ENCODE assay signal across 8 cellular contexts in genomic region chr6:169723200-169723909, GRCh38. TPM values are rescaled to one million over a fixed set of nuclear protein-coding genes. Genes with fewer than 3 reads are reported as not detected.
DNase-seq lines count a peak whose midpoint lies in the region; ATAC-seq lines count a peak whose summit lies in the region.

No MANE protein-coding gene starts in this region.

- peak overlapping the region; percentile 80 to 88 for H3K9ac ChIP-seq in mucosa of rectum (ENCODE audit: low read depth in 1 of 2, low read length in 2 of 2)

- H3K27me3 Mint-ChIP-seq in activated T-cell treated with anti-CD3 and anti-CD28 coated beads, Interleukin-2, amount 50 U/mL, for 24 hours: no peaks in the 10 kb centered on the region

- peaks cover 45% of the 10 kb centered on the region for H3K4me1 Mint-ChIP-seq in activated T-cell treated with anti-CD3 and anti-CD28 coated beads, Interleukin-2, amount 50 U/mL, for 24 hours (ENCODE audit: low read depth)

- H3K4me1 ChIP-seq in mucosa of rectum (ENCODE audit: control insufficient read depth in 2 of 2, insufficient read depth in 2 of 2, low read length in 2 of 2): peaks cover 12 to 15% of the 10 kb centered on the region in 2 donors

- H3K36me3 Mint-ChIP-seq in activated T-cell treated with anti-CD3 and anti-CD28 coated beads, Interleukin-2, amount 50 U/mL, for 24 hours (ENCODE audit: low read depth): peaks cover 37% of the 10 kb centered on the region

- H3K27ac ChIP-seq in mucosa of rectum (ENCODE audit: low read depth in 2 of 2, low read length in 2 of 2): peak overlapping the region; percentile 83 to 88

- ATAC-seq in HG02885 (IDR thresholded peaks at IDR 0.05; ENCODE audit: poor library complexity, unreplicated experiment) (peak; percentile 36), esophagus mucosa (peak; percentile 54)

- peak; percentile 61 for DNase-seq in NK-92 treated with Interleukin-12 subunit alpha and Interleukin-12 subunit beta, amount 100 ng/mL, for 24 hours (lab: John Stamatoyannopoulos, UW)
- DNase-seq in NK-92 (lab: John Stamatoyannopoulos, UW; ENCODE audit: unreplicated experiment): no peak
- peak; percentile 61 for DNase-seq in NCI-H774 (lab: John Stamatoyannopoulos, UW)
- DNase-seq in activated T-cell treated with anti-CD3 and anti-CD28 coated beads, Interleukin-2, amount 50 U/mL, for 24 hours: peak; percentile 83
- DNase-seq in stimulated activated CD8-positive, alpha-beta memory T cell treated with anti-CD3 and anti-CD28 coated beads, Interleukin-7, amount 100 ng/mL, for 1 hour (ENCODE audit: low read depth in 2 of 2): peak; percentile 36 to 38

- H3K4me3 ChIP-seq in mucosa of rectum (ENCODE audit: low read length in 2 of 2): peak overlapping the region; percentile 81 to 93

- peak overlapping the region; percentile 88 for H3K4me3 Mint-ChIP-seq in activated T-cell treated with anti-CD3 and anti-CD28 coated beads, Interleukin-2, amount 50 U/mL, for 24 hours

- no peaks in the 10 kb centered on the region for H3K27me3 ChIP-seq in mucosa of rectum (ENCODE audit: control insufficient read depth in 2 of 2, insufficient read depth in 2 of 2, low read length in 2 of 2)

- H3K27ac Mint-ChIP-seq in activated T-cell treated with anti-CD3 and anti-CD28 coated beads, Interleukin-2, amount 50 U/mL, for 24 hours: peak overlapping the region; percentile 94

- H3K36me3 ChIP-seq in mucosa of rectum (ENCODE audit: control insufficient read depth in 2 of 2, insufficient read depth in 2 of 2, low read length in 2 of 2): peaks cover 0 to under 1% of the 10 kb centered on the region in 2 donors

- H3K9me3 ChIP-seq in mucosa of rectum (ENCODE audit: control insufficient read depth in 2 of 2, low read length in 2 of 2): no peaks in the 10 kb centered on the region

- no peaks in the 10 kb centered on the region for H3K9me3 Mint-ChIP-seq in activated T-cell treated with anti-CD3 and anti-CD28 coated beads, Interleukin-2, amount 50 U/mL, for 24 hours

RNA-seq across cellular contexts. Expression of gene PHF10, which starts 0.9 kb away (rescaled TPM):
- total RNA-seq in esophagus mucosa: 25.4 TPM

RNA-seq across cellular contexts. Expression of gene C6orf120, which starts 21.4 kb away (rescaled TPM):
- total RNA-seq in esophagus mucosa: 11.4 TPM

RNA-seq across cellular contexts. Expression of gene WDR27, which starts 21.5 kb away (rescaled TPM):
- total RNA-seq in esophagus mucosa: 24.4 TPM

RNA-seq across cellular contexts. Expression of gene DYNLT2, which starts 28.0 kb away (rescaled TPM):
- 0.84 TPM for total RNA-seq in esophagus mucosa

RNA-seq across cellular contexts. Expression of gene ERMARD, which starts 28.1 kb away (rescaled TPM):
- 19.6 TPM for total RNA-seq in esophagus mucosa
